Comparison of ENCODE assay signal across 1 cellular context in the genomic region with DNA sequence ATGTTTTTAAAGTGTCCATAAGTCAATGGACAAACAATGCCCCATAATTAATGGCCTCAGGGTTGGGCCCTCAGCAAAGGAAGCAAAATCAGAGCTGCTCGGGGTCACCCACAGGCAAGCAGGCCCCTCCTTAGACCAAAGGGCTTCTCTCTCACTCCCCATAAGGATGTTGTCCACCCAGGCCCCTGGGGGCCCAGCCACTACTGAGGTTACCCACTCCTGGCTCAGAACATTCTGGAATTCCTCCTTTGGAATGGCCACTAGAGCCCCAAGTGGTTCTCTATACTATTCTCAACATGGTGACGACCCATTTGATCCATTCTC.
TF ChIP-seq lines count a peak whose summit lies in the region.

No MANE protein-coding gene starts in this region.

TF ChIP-seq in HepG2, 621 proteins besides CTCF, POLR2A, EP300 and RAD21 (continued from another document):
- TF ChIP-seq, protein P1, sequence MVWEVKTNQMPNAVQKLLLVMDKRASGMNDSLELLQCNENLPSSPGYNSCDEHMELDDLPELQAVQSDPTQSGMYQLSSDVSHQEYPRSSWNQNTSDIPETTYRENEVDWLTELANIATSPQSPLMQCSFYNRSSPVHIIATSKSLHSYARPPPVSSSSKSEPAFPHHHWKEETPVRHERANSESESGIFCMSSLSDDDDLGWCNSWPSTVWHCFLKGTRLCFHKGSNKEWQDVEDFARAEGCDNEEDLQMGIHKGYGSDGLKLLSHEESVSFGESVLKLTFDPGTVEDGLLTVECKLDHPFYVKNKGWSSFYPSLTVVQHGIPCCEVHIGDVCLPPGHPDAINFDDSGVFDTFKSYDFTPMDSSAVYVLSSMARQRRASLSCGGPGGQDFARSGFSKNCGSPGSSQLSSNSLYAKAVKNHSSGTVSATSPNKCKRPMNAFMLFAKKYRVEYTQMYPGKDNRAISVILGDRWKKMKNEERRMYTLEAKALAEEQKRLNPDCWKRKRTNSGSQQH (CRISPR knock-in tag; IDR thresholded peaks at IDR 0.05; ENCODE audit: low read depth), result no peak; the same call in 1 of the 2 replicates
- TF ChIP-seq SETDB1 (CRISPR knock-in tag; IDR thresholded peaks at IDR 0.05; ENCODE audit: borderline replicate concordance) (no peak), ZNF878 (CRISPR knock-in tag; IDR thresholded peaks at IDR 0.05) (peak; percentile 26; the same call in 1 of the 2 replicates), ZNF563 (CRISPR knock-in tag; IDR thresholded peaks at IDR 0.05) (0 out of 2 replicates have a peak, but pooled peaks have one; percentile 38), SAP130 (CRISPR knock-in tag; IDR thresholded peaks at IDR 0.05; ENCODE audit: low read depth) (0 out of 2 replicates have a peak, but pooled peaks have one; percentile 0), SP1 (IDR thresholded peaks at IDR 0.05) (no peak), SP1 (CRISPR knock-in tag; IDR thresholded peaks at IDR 0.05) (0 out of 2 replicates have a peak, but pooled peaks have one; percentile 11), NFYB (CRISPR knock-in tag; IDR thresholded peaks at IDR 0.05) (0 out of 2 replicates have a peak, but pooled peaks have one; percentile 0), ZNF543 (CRISPR knock-in tag; IDR thresholded peaks at IDR 0.05) (peak; percentile 45; the same call in 1 of the 2 replicates), ZMAT3 (CRISPR knock-in tag; conservative IDR thresholded peaks at IDR 0.05) (0 out of 2 replicates have a peak, but pooled peaks have one; percentile 2), RXRA (CRISPR knock-in tag; IDR thresholded peaks at IDR 0.05) (no peak), SMAD3 (CRISPR knock-in tag; IDR thresholded peaks at IDR 0.05) (no peak), SP140L (CRISPR knock-in tag; IDR thresholded peaks at IDR 0.05; ENCODE audit: borderline replicate concordance) (0 out of 2 replicates have a peak, but pooled peaks have one; percentile 82), TAF1 (CRISPR knock-in tag; IDR thresholded peaks at IDR 0.05) (peak; percentile 5; the same call in 1 of the 2 replicates), ZNF431 (CRISPR knock-in tag; IDR thresholded peaks at IDR 0.05; ENCODE audit: borderline replicate concordance, low read depth) (no peak), ZNF891 (CRISPR knock-in tag; IDR thresholded peaks at IDR 0.05) (0 out of 2 replicates have a peak, but pooled peaks have one; percentile 3), PAX8 (CRISPR knock-in tag; IDR thresholded peaks at IDR 0.05; ENCODE audit: borderline replicate concordance) (peak; percentile 13; the same call in 1 of the 2 replicates), ZNF839 (CRISPR knock-in tag; IDR thresholded peaks at IDR 0.05; ENCODE audit: borderline replicate concordance) (0 out of 2 replicates have a peak, but pooled peaks have one; percentile 12), ZNF841 (CRISPR knock-in tag; IDR thresholded peaks at IDR 0.05; ENCODE audit: borderline replicate concordance) (no peak), TBX2 (CRISPR knock-in tag; IDR thresholded peaks at IDR 0.05; ENCODE audit: borderline replicate concordance) (0 out of 2 replicates have a peak, but pooled peaks have one; percentile 11), ASH2L (IDR thresholded peaks at IDR 0.05; ENCODE audit: insufficient read length, low read depth, low read length) (no peak), ZFX (CRISPR knock-in tag; IDR thresholded peaks at IDR 0.05; ENCODE audit: low read depth) (peak; percentile 46; the same call in 1 of the 2 replicates), RBM22 (optimal IDR thresholded peaks at IDR 0.05; ENCODE audit: low read length) (no peak), NR2F2 (IDR thresholded peaks at IDR 0.05; ENCODE audit: borderline replicate concordance, low read depth) (peak; percentile 38; the same call in 1 of the 2 replicates), SIN3B (IDR thresholded peaks at IDR 0.05; ENCODE audit: low read length) (no peak), HOXA9 (CRISPR knock-in tag; IDR thresholded peaks at IDR 0.05; ENCODE audit: borderline replicate concordance) (no peak), ZNF225 (CRISPR knock-in tag; IDR thresholded peaks at IDR 0.05) (0 out of 2 replicates have a peak, but pooled peaks have one; percentile 5)
- TF ChIP-seq, protein P2, sequence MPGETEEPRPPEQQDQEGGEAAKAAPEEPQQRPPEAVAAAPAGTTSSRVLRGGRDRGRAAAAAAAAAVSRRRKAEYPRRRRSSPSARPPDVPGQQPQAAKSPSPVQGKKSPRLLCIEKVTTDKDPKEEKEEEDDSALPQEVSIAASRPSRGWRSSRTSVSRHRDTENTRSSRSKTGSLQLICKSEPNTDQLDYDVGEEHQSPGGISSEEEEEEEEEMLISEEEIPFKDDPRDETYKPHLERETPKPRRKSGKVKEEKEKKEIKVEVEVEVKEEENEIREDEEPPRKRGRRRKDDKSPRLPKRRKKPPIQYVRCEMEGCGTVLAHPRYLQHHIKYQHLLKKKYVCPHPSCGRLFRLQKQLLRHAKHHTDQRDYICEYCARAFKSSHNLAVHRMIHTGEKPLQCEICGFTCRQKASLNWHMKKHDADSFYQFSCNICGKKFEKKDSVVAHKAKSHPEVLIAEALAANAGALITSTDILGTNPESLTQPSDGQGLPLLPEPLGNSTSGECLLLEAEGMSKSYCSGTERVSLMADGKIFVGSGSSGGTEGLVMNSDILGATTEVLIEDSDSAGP (CRISPR knock-in tag; IDR thresholded peaks at IDR 0.05; ENCODE audit: borderline replicate concordance), result peak; percentile 39; the same call in 1 of the 2 replicates
- TF ChIP-seq, protein P3, sequence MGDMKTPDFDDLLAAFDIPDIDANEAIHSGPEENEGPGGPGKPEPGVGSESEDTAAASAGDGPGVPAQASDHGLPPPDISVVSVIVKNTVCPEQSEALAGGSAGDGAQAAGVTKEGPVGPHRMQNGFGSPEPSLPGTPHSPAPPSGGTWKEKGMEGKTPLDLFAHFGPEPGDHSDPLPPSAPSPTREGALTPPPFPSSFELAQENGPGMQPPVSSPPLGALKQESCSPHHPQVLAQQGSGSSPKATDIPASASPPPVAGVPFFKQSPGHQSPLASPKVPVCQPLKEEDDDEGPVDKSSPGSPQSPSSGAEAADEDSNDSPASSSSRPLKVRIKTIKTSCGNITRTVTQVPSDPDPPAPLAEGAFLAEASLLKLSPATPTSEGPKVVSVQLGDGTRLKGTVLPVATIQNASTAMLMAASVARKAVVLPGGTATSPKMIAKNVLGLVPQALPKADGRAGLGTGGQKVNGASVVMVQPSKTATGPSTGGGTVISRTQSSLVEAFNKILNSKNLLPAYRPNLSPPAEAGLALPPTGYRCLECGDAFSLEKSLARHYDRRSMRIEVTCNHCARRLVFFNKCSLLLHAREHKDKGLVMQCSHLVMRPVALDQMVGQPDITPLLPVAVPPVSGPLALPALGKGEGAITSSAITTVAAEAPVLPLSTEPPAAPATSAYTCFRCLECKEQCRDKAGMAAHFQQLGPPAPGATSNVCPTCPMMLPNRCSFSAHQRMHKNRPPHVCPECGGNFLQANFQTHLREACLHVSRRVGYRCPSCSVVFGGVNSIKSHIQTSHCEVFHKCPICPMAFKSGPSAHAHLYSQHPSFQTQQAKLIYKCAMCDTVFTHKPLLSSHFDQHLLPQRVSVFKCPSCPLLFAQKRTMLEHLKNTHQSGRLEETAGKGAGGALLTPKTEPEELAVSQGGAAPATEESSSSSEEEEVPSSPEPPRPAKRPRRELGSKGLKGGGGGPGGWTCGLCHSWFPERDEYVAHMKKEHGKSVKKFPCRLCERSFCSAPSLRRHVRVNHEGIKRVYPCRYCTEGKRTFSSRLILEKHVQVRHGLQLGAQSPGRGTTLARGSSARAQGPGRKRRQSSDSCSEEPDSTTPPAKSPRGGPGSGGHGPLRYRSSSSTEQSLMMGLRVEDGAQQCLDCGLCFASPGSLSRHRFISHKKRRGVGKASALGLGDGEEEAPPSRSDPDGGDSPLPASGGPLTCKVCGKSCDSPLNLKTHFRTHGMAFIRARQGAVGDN (CRISPR knock-in tag; IDR thresholded peaks at IDR 0.05), result 0 out of 2 replicates have a peak, but pooled peaks have one; percentile 26
- TF ChIP-seq, protein P4, sequence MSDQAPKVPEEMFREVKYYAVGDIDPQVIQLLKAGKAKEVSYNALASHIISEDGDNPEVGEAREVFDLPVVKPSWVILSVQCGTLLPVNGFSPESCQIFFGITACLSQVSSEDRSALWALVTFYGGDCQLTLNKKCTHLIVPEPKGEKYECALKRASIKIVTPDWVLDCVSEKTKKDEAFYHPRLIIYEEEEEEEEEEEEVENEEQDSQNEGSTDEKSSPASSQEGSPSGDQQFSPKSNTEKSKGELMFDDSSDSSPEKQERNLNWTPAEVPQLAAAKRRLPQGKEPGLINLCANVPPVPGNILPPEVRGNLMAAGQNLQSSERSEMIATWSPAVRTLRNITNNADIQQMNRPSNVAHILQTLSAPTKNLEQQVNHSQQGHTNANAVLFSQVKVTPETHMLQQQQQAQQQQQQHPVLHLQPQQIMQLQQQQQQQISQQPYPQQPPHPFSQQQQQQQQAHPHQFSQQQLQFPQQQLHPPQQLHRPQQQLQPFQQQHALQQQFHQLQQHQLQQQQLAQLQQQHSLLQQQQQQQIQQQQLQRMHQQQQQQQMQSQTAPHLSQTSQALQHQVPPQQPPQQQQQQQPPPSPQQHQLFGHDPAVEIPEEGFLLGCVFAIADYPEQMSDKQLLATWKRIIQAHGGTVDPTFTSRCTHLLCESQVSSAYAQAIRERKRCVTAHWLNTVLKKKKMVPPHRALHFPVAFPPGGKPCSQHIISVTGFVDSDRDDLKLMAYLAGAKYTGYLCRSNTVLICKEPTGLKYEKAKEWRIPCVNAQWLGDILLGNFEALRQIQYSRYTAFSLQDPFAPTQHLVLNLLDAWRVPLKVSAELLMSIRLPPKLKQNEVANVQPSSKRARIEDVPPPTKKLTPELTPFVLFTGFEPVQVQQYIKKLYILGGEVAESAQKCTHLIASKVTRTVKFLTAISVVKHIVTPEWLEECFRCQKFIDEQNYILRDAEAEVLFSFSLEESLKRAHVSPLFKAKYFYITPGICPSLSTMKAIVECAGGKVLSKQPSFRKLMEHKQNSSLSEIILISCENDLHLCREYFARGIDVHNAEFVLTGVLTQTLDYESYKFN (CRISPR knock-in tag; conservative IDR thresholded peaks at IDR 0.05), result 0 out of 2 replicates have a peak, but pooled peaks have one; percentile 1
- TF ChIP-seq, protein P5, sequence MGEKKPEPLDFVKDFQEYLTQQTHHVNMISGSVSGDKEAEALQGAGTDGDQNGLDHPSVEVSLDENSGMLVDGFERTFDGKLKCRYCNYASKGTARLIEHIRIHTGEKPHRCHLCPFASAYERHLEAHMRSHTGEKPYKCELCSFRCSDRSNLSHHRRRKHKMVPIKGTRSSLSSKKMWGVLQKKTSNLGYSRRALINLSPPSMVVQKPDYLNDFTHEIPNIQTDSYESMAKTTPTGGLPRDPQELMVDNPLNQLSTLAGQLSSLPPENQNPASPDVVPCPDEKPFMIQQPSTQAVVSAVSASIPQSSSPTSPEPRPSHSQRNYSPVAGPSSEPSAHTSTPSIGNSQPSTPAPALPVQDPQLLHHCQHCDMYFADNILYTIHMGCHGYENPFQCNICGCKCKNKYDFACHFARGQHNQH (CRISPR knock-in tag; IDR thresholded peaks at IDR 0.05), result 0 out of 2 replicates have a peak, but pooled peaks have one; percentile 7
- TF ChIP-seq, protein P6, sequence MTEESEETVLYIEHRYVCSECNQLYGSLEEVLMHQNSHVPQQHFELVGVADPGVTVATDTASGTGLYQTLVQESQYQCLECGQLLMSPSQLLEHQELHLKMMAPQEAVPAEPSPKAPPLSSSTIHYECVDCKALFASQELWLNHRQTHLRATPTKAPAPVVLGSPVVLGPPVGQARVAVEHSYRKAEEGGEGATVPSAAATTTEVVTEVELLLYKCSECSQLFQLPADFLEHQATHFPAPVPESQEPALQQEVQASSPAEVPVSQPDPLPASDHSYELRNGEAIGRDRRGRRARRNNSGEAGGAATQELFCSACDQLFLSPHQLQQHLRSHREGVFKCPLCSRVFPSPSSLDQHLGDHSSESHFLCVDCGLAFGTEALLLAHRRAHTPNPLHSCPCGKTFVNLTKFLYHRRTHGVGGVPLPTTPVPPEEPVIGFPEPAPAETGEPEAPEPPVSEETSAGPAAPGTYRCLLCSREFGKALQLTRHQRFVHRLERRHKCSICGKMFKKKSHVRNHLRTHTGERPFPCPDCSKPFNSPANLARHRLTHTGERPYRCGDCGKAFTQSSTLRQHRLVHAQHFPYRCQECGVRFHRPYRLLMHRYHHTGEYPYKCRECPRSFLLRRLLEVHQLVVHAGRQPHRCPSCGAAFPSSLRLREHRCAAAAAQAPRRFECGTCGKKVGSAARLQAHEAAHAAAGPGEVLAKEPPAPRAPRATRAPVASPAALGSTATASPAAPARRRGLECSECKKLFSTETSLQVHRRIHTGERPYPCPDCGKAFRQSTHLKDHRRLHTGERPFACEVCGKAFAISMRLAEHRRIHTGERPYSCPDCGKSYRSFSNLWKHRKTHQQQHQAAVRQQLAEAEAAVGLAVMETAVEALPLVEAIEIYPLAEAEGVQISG (CRISPR knock-in tag; IDR thresholded peaks at IDR 0.05), result no peak
- TF ChIP-seq, protein P7, sequence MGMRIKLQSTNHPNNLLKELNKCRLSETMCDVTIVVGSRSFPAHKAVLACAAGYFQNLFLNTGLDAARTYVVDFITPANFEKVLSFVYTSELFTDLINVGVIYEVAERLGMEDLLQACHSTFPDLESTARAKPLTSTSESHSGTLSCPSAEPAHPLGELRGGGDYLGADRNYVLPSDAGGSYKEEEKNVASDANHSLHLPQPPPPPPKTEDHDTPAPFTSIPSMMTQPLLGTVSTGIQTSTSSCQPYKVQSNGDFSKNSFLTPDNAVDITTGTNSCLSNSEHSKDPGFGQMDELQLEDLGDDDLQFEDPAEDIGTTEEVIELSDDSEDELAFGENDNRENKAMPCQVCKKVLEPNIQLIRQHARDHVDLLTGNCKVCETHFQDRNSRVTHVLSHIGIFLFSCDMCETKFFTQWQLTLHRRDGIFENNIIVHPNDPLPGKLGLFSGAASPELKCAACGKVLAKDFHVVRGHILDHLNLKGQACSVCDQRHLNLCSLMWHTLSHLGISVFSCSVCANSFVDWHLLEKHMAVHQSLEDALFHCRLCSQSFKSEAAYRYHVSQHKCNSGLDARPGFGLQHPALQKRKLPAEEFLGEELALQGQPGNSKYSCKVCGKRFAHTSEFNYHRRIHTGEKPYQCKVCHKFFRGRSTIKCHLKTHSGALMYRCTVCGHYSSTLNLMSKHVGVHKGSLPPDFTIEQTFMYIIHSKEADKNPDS (CRISPR knock-in tag; IDR thresholded peaks at IDR 0.05), result no peak
- TF ChIP-seq, protein P8, sequence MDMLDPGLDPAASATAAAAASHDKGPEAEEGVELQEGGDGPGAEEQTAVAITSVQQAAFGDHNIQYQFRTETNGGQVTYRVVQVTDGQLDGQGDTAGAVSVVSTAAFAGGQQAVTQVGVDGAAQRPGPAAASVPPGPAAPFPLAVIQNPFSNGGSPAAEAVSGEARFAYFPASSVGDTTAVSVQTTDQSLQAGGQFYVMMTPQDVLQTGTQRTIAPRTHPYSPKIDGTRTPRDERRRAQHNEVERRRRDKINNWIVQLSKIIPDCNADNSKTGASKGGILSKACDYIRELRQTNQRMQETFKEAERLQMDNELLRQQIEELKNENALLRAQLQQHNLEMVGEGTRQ (IDR thresholded peaks at IDR 0.05; ENCODE audit: low read depth, low read length), result no peak
- TF ChIP-seq, protein P8 (CRISPR knock-in tag; IDR thresholded peaks at IDR 0.05; ENCODE audit: borderline replicate concordance), result peak; percentile 43; the same call in 1 of the 2 replicates
